In the genomic region with DNA sequence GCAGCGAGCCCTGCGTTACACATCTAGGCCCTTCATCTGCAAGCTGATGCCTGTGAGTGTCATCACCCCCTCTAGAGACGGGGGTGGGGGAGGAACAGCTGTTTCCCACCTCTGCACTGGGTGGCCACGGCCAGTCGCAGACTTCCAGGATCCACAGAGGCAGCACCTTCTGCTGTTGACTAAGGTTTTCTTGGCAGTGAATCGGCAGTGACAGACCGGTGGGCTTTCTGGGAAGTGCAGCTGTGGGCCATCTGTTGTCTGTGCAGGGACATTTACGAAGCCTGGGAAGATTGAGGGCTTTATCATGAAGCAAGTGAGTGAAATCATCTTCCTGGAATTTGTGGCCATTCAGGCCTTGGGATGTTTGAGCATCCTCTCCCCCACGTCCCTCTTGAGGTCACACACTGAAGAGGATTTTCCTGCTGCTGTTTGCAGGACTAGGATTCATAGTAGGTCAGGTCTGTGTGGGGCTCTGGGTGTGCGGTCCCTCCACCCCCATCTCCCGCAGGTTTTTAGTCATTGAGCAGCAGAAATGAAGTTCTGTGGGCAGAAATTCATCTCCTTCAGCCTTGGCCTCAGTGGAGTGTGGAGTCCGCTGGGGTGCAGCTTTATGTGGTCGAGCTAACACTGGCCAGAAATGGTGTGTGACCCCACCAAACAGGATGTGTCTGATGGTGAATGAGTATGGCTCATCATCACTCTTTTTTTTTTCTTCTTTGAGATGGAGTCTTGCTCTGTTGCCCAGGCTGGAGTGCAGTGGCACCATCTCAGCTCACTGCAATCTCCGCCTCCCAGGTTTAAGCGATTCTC, we compare ENCODE assay signal across 1 cellular context.
A peak's percentile ranks its signal among the peaks of the same experiment; 100 is the strongest.
TF ChIP-seq lines count a peak whose summit lies in the region.

No MANE protein-coding gene starts in this region.

TF ChIP-seq in H1, 55 proteins besides CTCF, POLR2A, EP300 and RAD21:
- TF ChIP-seq EZH2 (IDR thresholded peaks at IDR 0.05; ENCODE audit: low read depth, low read length, severe bottlenecking) (no peak), BACH1 (IDR thresholded peaks at IDR 0.05; ENCODE audit: low read length) (peak; percentile 60; the same call in 1 of the 2 replicates), MAFK (IDR thresholded peaks at IDR 0.05; ENCODE audit: low read depth, low read length) (peak; percentile 56; the same call in 1 of the 2 replicates)
